ENCODE assay signal across 1 cellular context in genomic region chr14:85172290-85172689, GRCh38.
TF ChIP-seq lines count a peak whose summit lies in the region.

No MANE protein-coding gene starts in this region.

TF ChIP-seq in GM23338, 12 proteins besides CTCF, POLR2A, EP300 and RAD21 (continued from another document):
- TF ChIP-seq ZNF462 (CRISPR knock-in tag; IDR thresholded peaks at IDR 0.05) (no peak), REST (IDR thresholded peaks at IDR 0.05; ENCODE audit: unreplicated experiment) (no peak), CREB1 (CRISPR knock-in tag; IDR thresholded peaks at IDR 0.05; ENCODE audit: low read depth) (no peak), JUNB (IDR thresholded peaks at IDR 0.05; ENCODE audit: unreplicated experiment) (no peak), NANOG (IDR thresholded peaks at IDR 0.05; ENCODE audit: borderline replicate concordance) (no peak), ETS1 (IDR thresholded peaks at IDR 0.05) (no peak), POLR2AphosphoS5 (IDR thresholded peaks at IDR 0.05; ENCODE audit: low read depth) (no peak), ZNF114 (CRISPR knock-in tag; IDR thresholded peaks at IDR 0.05) (no peak)
